ENCODE assay signal across 24 cellular contexts in the genomic region with DNA sequence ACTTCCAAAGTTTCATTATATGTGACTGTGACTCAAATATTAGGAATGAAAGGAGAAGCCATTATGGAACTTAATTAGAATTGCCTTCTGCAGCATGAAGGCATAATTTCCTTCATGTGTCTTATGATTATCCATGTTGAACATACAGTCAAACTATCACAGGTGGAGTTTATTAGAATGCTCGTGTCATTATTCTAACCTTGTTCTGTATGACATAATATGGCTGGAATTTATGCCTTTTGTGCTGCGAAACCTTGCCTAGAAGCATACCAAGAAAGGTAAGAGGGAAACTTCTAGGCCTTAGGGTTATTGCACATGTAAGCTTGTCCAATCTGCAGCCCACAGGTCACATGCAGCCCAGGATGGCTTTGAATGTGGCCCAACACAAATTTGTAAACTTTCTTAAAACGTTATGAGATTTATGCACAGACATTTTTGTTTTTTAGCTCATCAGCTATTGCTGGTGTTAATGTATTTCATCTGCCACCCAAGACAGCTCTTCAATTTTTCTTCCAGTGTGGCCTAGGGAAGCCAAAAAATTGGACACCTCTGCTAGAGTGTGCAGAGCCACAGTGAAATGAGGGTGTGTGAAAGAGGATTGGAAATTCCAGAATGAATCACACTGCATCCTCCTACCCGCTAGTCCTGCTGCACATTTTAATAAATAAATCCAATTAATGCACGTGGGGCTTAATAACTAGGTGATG.
"Had no signal": no experiment of that assay in that cellular context is flagged by ENCODE, and none has a peak within 500 bp of the region (broad histone marks: within the 10 kb centered on the region; RNA-seq: fewer than 3 reads in every experiment).

No MANE protein-coding gene starts in this region.

- DNase-seq: activated CD4-positive, alpha-beta T cell treated with anti-CD3 and anti-CD28 coated beads, Interleukin-2, amount 10 ng/mL, durations not matched to agents 7 days and 5 days; activated CD4-positive, CD25-positive, alpha-beta regulatory T cell treated with anti-CD3 and anti-CD28 coated beads, Interleukin-2, amount 50 U/mL, for 72 hours; activated CD8-positive, alpha-beta T cell treated with anti-CD3 and anti-CD28 coated beads for 36 hours; activated gamma-delta T cell; activated naive CD4-positive, alpha-beta T cell treated with anti-CD3 and anti-CD28 coated beads, Interleukin-2, amount 50 U/mL, for 16 hours; activated naive CD8-positive, alpha-beta T cell treated with anti-CD3 and anti-CD28 coated beads, Interleukin-2, amount 50 U/mL, for 24 hours; anterior cingulate cortex; colonic mucosa; dorsolateral prefrontal cortex; effector memory CD8-positive, alpha-beta T cell; esophagus squamous epithelium; left ventricle myocardium inferior; midbrain; natural killer cell; retina; sigmoid colon; stimulated activated CD4-positive, alpha-beta T cell treated with anti-CD3 and anti-CD28 coated beads, Interleukin-4, amount 100 ng/mL, for 24 hours; stimulated activated naive CD4-positive, alpha-beta T cell treated with Interleukin-2 at 50 U/mL for 16 hours; T-cell; upper lobe of right lung; WERI-Rb-1 had no signal

- H3K27me3 ChIP-seq: colonic mucosa, dorsolateral prefrontal cortex, esophagus squamous epithelium, sigmoid colon, upper lobe of right lung had no signal

- H3K4me3 Mint-ChIP-seq: activated CD4-positive, alpha-beta T cell treated with anti-CD3 and anti-CD28 coated beads, Interleukin-2, amount 10 ng/mL, durations not matched to agents 7 days and 5 days; activated CD8-positive, alpha-beta T cell treated with anti-CD3 and anti-CD28 coated beads for 36 hours; activated naive CD8-positive, alpha-beta T cell treated with anti-CD3 and anti-CD28 coated beads, Interleukin-2, amount 50 U/mL, for 24 hours; activated T-helper 1 cell treated with anti-CD3 and anti-CD28 coated beads, Interleukin-12 subunit alpha, Interleukin-12 subunit beta, Interleukin-2, Interleukin-4 antibody, amounts not matched to agents 30 ng/mL and 10 ng/mL and 1 ng/mL, durations not matched to agents 14 hours and 24 hours and 36 hours; effector memory CD8-positive, alpha-beta T cell; natural killer cell; T-cell; T-helper 2 cell treated with Interferon-gamma antibody and Interleukin-4, amounts not matched to agents 5 μg/mL and 100 μg/mL, for 36 hours had no signal

- H3K4me3 ChIP-seq: colonic mucosa, dorsolateral prefrontal cortex, esophagus squamous epithelium, left ventricle myocardium inferior, sigmoid colon, thoracic aorta, upper lobe of right lung had no signal

- H3K4me1 ChIP-seq: colonic mucosa, esophagus squamous epithelium, left ventricle myocardium inferior, sigmoid colon, upper lobe of right lung had no signal

- ATAC-seq: activated CD8-positive, alpha-beta T cell treated with anti-CD3 and anti-CD28 coated beads for 36 hours; activated naive CD8-positive, alpha-beta T cell treated with anti-CD3 and anti-CD28 coated beads, Interleukin-2, amount 50 U/mL, for 24 hours; effector memory CD8-positive, alpha-beta T cell; natural killer cell; T-cell; upper lobe of right lung had no signal

- H3K27me3 Mint-ChIP-seq: activated CD8-positive, alpha-beta T cell treated with anti-CD3 and anti-CD28 coated beads for 36 hours; activated naive CD8-positive, alpha-beta T cell treated with anti-CD3 and anti-CD28 coated beads, Interleukin-2, amount 50 U/mL, for 24 hours had no signal

- H3K27ac Mint-ChIP-seq: activated CD4-positive, alpha-beta T cell treated with anti-CD3 and anti-CD28 coated beads, Interleukin-2, amount 10 ng/mL, durations not matched to agents 7 days and 5 days; activated CD8-positive, alpha-beta T cell treated with anti-CD3 and anti-CD28 coated beads for 36 hours; activated naive CD8-positive, alpha-beta T cell treated with anti-CD3 and anti-CD28 coated beads, Interleukin-2, amount 50 U/mL, for 24 hours; activated T-helper 1 cell treated with anti-CD3 and anti-CD28 coated beads, Interleukin-12 subunit alpha, Interleukin-12 subunit beta, Interleukin-2, Interleukin-4 antibody, amounts not matched to agents 30 ng/mL and 10 ng/mL and 1 ng/mL, durations not matched to agents 14 hours and 24 hours and 36 hours; effector memory CD8-positive, alpha-beta T cell; natural killer cell; T-cell; T-helper 2 cell treated with Interferon-gamma antibody and Interleukin-4, amounts not matched to agents 5 μg/mL and 100 μg/mL, for 36 hours had no signal

- H3K36me3 Mint-ChIP-seq: natural killer cell, T-cell had no signal

- H3K9me3 Mint-ChIP-seq: activated CD4-positive, alpha-beta T cell treated with anti-CD3 and anti-CD28 coated beads, Interleukin-2, amount 10 ng/mL, durations not matched to agents 7 days and 5 days; activated CD8-positive, alpha-beta T cell treated with anti-CD3 and anti-CD28 coated beads for 36 hours; activated naive CD8-positive, alpha-beta T cell treated with anti-CD3 and anti-CD28 coated beads, Interleukin-2, amount 50 U/mL, for 24 hours; activated T-helper 1 cell treated with anti-CD3 and anti-CD28 coated beads, Interleukin-12 subunit alpha, Interleukin-12 subunit beta, Interleukin-2, Interleukin-4 antibody, amounts not matched to agents 30 ng/mL and 10 ng/mL and 1 ng/mL, durations not matched to agents 14 hours and 24 hours and 36 hours; effector memory CD8-positive, alpha-beta T cell; natural killer cell; T-cell; T-helper 2 cell treated with Interferon-gamma antibody and Interleukin-4, amounts not matched to agents 5 μg/mL and 100 μg/mL, for 36 hours had no signal

- H3K36me3 ChIP-seq: colonic mucosa, esophagus squamous epithelium, left ventricle myocardium inferior, sigmoid colon, thoracic aorta, upper lobe of right lung, WERI-Rb-1 had no signal

- H3K4me1 Mint-ChIP-seq: activated naive CD8-positive, alpha-beta T cell treated with anti-CD3 and anti-CD28 coated beads, Interleukin-2, amount 50 U/mL, for 24 hours had no signal

- H3K27ac ChIP-seq: colonic mucosa, dorsolateral prefrontal cortex, esophagus squamous epithelium, left ventricle myocardium inferior, sigmoid colon, thoracic aorta, upper lobe of right lung, WERI-Rb-1 had no signal

- H3K9me3 ChIP-seq: colonic mucosa, esophagus squamous epithelium, sigmoid colon, thoracic aorta, upper lobe of right lung had no signal
